ENCODE assay signal across 4 cellular contexts in the genomic region with DNA sequence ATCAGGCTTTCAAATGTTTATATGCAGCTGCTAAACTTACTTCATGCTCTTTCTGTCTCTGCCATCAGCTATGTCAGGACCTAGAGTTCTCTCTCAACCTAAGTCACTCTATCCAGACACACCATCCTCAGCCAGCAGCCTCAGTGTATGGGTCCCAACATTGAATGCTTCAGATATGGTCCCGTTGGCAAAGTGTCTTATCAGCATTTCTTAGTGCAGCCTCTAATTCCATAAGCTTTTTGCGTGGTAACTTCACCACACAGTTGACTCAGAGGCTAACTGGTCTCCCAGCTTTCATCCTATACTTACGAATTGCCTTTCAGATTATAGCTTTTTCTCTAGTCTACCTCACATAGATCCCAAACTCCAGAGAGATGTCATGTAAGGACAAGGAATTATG.
TF ChIP-seq lines count a peak whose summit lies in the region.

No MANE protein-coding gene starts in this region.

TF ChIP-seq in HepG2, 621 proteins besides CTCF, POLR2A, EP300 and RAD21:
- TF ChIP-seq SOX5 (CRISPR knock-in tag; IDR thresholded peaks at IDR 0.05; ENCODE audit: borderline replicate concordance) (no peak), U2AF2 (IDR thresholded peaks at IDR 0.05; ENCODE audit: low read depth, low read length) (no peak), RAD51 (IDR thresholded peaks at IDR 0.05; ENCODE audit: borderline replicate concordance) (no peak), ZNF12 (CRISPR knock-in tag; IDR thresholded peaks at IDR 0.05) (no peak), ZNF136 (CRISPR knock-in tag; IDR thresholded peaks at IDR 0.05; ENCODE audit: low read depth) (no peak), MAFF (IDR thresholded peaks at IDR 0.05; ENCODE audit: low read depth, low read length) (peak; percentile 91), ZNF34 (CRISPR knock-in tag; IDR thresholded peaks at IDR 0.05; ENCODE audit: borderline replicate concordance) (no peak), MAFK (conservative IDR thresholded peaks at IDR 0.05 in 1 of 2, IDR thresholded peaks at IDR 0.05 in 1 of 2; ENCODE audit: low read length in 2 of 2) (peak; percentile 93 to 96)

TF ChIP-seq in A549, 52 proteins besides CTCF, POLR2A, EP300 and RAD21:
- TF ChIP-seq HOXB5 (CRISPR knock-in tag; IDR thresholded peaks at IDR 0.05) (no peak), CBX8 (IDR thresholded peaks at IDR 0.05) (no peak), HEYL (CRISPR knock-in tag; IDR thresholded peaks at IDR 0.05) (no peak), MAFK (IDR thresholded peaks at IDR 0.05; ENCODE audit: partially characterized antibody) (peak; percentile 78), FOXS1 (CRISPR knock-in tag; IDR thresholded peaks at IDR 0.05) (no peak)
- TF ChIP-seq, protein P1, sequence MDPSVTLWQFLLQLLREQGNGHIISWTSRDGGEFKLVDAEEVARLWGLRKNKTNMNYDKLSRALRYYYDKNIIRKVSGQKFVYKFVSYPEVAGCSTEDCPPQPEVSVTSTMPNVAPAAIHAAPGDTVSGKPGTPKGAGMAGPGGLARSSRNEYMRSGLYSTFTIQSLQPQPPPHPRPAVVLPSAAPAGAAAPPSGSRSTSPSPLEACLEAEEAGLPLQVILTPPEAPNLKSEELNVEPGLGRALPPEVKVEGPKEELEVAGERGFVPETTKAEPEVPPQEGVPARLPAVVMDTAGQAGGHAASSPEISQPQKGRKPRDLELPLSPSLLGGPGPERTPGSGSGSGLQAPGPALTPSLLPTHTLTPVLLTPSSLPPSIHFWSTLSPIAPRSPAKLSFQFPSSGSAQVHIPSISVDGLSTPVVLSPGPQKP (IDR thresholded peaks at IDR 0.05; ENCODE audit: low read depth, low read length): no peak
- TF ChIP-seq, protein P2, sequence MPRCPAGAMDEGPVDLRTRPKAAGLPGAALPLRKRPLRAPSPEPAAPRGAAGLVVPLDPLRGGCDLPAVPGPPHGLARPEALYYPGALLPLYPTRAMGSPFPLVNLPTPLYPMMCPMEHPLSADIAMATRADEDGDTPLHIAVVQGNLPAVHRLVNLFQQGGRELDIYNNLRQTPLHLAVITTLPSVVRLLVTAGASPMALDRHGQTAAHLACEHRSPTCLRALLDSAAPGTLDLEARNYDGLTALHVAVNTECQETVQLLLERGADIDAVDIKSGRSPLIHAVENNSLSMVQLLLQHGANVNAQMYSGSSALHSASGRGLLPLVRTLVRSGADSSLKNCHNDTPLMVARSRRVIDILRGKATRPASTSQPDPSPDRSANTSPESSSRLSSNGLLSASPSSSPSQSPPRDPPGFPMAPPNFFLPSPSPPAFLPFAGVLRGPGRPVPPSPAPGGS (IDR thresholded peaks at IDR 0.05): no peak
TF ChIP-seq in A549: peak in this region for 1.

TF ChIP-seq in IMR-90, 13 proteins besides CTCF, POLR2A, EP300 and RAD21:
- TF ChIP-seq BHLHE40 (IDR thresholded peaks at IDR 0.05; ENCODE audit: low read depth, low read length) (no peak), CHD1 (IDR thresholded peaks at IDR 0.05; ENCODE audit: low read depth, low read length) (no peak), MAFK (IDR thresholded peaks at IDR 0.05; ENCODE audit: low read depth, low read length) (peak; percentile 41; the same call in 1 of the 2 replicates)
- TF ChIP-seq, protein P3, sequence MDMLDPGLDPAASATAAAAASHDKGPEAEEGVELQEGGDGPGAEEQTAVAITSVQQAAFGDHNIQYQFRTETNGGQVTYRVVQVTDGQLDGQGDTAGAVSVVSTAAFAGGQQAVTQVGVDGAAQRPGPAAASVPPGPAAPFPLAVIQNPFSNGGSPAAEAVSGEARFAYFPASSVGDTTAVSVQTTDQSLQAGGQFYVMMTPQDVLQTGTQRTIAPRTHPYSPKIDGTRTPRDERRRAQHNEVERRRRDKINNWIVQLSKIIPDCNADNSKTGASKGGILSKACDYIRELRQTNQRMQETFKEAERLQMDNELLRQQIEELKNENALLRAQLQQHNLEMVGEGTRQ (IDR thresholded peaks at IDR 0.05; ENCODE audit: low read depth, low read length): no peak

TF ChIP-seq in K562, 482 proteins besides CTCF, POLR2A, EP300 and RAD21:
- TF ChIP-seq MAFG (tag; conservative IDR thresholded peaks at IDR 0.05) (peak; percentile 39), MAFK (IDR thresholded peaks at IDR 0.05; ENCODE audit: low read length) (peak; percentile 41; the same call in 1 of the 2 replicates), C11orf30 (IDR thresholded peaks at IDR 0.05; ENCODE audit: low read depth) (peak; percentile 13; the same call in 1 of the 2 replicates), SNRNP70 (optimal IDR thresholded peaks at IDR 0.05; ENCODE audit: low read depth, low read length) (no peak), MYNN (IDR thresholded peaks at IDR 0.05) (no peak), MYNN (CRISPR knock-in tag; IDR thresholded peaks at IDR 0.05) (no peak), ZNF316 (IDR thresholded peaks at IDR 0.05) (peak; percentile 60), RFX5 (IDR thresholded peaks at IDR 0.05; ENCODE audit: low read depth, low read length) (no peak), HDAC8 (tag; IDR thresholded peaks at IDR 0.05) (no peak), WHSC1 (IDR thresholded peaks at IDR 0.05; ENCODE audit: low read length) (no peak), MAFF (IDR thresholded peaks at IDR 0.05; ENCODE audit: low read length) (peak; percentile 49), ZNF583 (CRISPR knock-in tag; IDR thresholded peaks at IDR 0.05) (no peak), XRCC5 (IDR thresholded peaks at IDR 0.05; ENCODE audit: low read depth, low read length) (no peak)
- TF ChIP-seq, protein P4, sequence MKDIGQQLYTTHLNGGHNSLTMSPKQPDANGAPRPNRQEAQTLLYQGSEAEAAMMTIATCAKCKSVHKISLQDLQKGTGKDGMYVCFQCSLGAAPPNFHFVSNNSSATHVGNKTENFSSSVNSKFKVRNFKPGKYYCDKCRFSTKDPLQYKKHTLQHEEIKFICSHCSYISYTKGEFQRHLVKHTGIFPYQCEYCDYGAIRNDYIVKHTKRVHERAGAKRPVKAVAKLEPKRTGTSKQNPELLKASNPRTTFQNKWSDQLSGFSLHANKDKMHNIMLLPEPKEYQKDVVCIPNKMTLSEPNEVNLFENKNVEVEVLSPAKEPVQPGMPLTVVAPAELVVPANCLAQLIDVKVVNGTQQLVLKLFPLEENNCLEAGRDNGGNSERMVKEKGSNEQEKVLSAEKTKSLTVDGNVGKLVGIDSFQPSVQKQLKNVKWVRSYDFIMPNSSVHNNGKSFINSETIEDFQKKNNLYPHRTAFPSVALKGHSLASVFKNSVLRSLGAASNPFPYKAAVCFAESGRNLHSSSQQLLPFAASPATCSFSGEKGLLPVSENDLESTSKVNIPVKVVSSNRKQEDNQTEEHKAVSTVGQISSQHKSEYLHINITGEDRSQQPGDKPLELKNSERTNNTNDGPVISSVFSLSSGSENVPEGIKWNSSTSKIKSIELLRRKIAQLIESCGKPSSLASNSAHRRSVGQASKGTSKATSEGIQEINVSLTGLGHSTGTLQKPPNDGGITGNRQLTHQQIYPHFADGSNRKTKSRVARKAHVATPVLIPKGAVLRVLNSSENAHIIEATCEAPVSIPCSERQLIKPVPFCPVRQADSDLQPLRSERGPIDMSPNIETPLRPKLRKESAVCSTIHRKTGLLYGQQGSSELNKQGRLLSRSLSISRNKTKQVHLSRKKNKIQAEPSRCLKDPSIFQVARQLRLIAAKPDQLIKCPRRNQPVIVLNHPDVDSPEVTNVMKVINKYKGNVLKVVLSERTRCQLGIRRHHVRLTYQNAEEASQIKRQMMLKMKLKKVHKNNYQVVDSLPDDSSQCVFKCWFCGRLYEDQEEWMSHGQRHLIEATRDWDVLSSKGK (CRISPR knock-in tag; IDR thresholded peaks at IDR 0.05): no peak
- TF ChIP-seq, protein P5, sequence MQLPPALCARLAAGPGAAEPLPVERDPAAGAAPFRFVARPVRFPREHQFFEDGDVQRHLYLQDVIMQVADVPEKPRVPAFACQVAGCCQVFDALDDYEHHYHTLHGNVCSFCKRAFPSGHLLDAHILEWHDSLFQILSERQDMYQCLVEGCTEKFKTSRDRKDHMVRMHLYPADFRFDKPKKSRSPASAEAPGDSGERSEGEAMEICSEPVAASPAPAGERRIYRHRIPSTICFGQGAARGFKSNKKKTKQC (CRISPR knock-in tag; IDR thresholded peaks at IDR 0.05): no peak
- TF ChIP-seq, protein P6, sequence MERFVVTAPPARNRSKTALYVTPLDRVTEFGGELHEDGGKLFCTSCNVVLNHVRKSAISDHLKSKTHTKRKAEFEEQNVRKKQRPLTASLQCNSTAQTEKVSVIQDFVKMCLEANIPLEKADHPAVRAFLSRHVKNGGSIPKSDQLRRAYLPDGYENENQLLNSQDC (CRISPR knock-in tag; IDR thresholded peaks at IDR 0.05): no peak
- TF ChIP-seq, protein P7, sequence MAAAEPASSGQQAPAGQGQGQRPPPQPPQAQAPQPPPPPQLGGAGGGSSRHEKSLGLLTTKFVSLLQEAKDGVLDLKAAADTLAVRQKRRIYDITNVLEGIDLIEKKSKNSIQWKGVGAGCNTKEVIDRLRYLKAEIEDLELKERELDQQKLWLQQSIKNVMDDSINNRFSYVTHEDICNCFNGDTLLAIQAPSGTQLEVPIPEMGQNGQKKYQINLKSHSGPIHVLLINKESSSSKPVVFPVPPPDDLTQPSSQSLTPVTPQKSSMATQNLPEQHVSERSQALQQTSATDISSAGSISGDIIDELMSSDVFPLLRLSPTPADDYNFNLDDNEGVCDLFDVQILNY (CRISPR knock-in tag; IDR thresholded peaks at IDR 0.05): no peak
